Comparison of ENCODE assay signal across 2 cellular contexts in the genomic region with DNA sequence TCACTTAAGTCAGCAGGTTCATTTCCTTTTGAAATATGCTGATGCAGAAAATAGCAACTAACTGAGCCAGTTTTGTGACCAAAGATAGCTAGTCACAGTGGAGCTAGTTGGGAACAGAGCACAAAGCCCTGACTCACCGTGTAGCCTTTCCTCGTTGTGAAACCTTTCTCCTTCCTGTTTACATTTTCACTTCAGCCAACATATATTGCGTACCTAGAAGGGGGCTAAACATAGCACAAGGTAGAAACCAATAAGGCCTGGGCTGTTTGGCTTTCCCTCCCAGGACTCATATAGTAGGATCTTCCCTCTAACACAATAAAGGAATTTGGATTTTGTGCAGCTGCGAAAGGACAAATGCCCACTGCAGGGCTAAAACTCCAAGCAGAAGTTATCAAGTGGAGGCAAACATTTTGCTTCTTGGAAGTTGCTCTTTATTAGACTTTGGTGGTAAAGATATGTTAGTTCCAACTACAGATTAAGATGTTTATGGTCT.
TF ChIP-seq lines count a peak whose summit lies in the region.

No MANE protein-coding gene starts in this region.

TF ChIP-seq in HEK293, 187 proteins besides CTCF, POLR2A, EP300 and RAD21 (continued from another document):
- TF ChIP-seq SCRT1 (tag by site-specific recombination; IDR thresholded peaks at IDR 0.05; ENCODE audit: borderline replicate concordance): no peak
- TF ChIP-seq, protein P1, sequence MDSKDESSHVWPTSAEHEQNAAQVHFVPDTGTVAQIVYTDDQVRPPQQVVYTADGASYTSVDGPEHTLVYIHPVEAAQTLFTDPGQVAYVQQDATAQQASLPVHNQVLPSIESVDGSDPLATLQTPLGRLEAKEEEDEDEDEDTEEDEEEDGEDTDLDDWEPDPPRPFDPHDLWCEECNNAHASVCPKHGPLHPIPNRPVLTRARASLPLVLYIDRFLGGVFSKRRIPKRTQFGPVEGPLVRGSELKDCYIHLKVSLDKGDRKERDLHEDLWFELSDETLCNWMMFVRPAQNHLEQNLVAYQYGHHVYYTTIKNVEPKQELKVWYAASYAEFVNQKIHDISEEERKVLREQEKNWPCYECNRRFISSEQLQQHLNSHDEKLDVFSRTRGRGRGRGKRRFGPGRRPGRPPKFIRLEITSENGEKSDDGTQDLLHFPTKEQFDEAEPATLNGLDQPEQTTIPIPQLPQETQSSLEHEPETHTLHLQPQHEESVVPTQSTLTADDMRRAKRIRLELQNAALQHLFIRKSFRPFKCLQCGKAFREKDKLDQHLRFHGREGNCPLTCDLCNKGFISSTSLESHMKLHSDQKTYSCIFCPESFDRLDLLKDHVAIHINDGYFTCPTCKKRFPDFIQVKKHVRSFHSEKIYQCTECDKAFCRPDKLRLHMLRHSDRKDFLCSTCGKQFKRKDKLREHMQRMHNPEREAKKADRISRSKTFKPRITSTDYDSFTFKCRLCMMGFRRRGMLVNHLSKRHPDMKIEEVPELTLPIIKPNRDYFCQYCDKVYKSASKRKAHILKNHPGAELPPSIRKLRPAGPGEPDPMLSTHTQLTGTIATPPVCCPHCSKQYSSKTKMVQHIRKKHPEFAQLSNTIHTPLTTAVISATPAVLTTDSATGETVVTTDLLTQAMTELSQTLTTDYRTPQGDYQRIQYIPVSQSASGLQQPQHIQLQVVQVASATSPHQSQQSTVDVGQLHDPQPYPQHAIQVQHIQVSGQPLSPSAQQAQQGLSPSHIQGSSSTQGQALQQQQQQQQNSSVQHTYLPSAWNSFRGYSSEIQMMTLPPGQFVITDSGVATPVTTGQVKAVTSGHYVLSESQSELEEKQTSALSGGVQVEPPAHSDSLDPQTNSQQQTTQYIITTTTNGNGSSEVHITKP (tag by site-specific recombination; IDR thresholded peaks at IDR 0.05): 0 out of 2 replicates have a peak, but pooled peaks have one; percentile 13
TF ChIP-seq in HEK293: peak in this region for 1.

TF ChIP-seq in K562, 482 proteins besides CTCF, POLR2A, EP300 and RAD21 (continued from another document and continues in another):
- TF ChIP-seq FOSL1 (tag; conservative IDR thresholded peaks at IDR 0.05): peak; percentile 88
- TF ChIP-seq CBFB (CRISPR knock-in tag; IDR thresholded peaks at IDR 0.05): no peak
- 0 out of 2 replicates have a peak, but pooled peaks have one; percentile 28 for TF ChIP-seq ILF3 (IDR thresholded peaks at IDR 0.05; ENCODE audit: borderline replicate concordance)
- no peak for TF ChIP-seq SMC3 (conservative IDR thresholded peaks at IDR 0.05; ENCODE audit: insufficient read depth, low read depth, low read length)
- TF ChIP-seq, protein P2, sequence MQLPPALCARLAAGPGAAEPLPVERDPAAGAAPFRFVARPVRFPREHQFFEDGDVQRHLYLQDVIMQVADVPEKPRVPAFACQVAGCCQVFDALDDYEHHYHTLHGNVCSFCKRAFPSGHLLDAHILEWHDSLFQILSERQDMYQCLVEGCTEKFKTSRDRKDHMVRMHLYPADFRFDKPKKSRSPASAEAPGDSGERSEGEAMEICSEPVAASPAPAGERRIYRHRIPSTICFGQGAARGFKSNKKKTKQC (CRISPR knock-in tag; IDR thresholded peaks at IDR 0.05): no peak
- TF ChIP-seq ZNF124 (CRISPR knock-in tag; IDR thresholded peaks at IDR 0.05): no peak
- TF ChIP-seq NFXL1 (CRISPR knock-in tag; IDR thresholded peaks at IDR 0.05): no peak
- no peak for TF ChIP-seq RFX7 (CRISPR knock-in tag; IDR thresholded peaks at IDR 0.05)
- TF ChIP-seq ZNF586 (CRISPR knock-in tag; conservative IDR thresholded peaks at IDR 0.05): no peak
- TF ChIP-seq BRD9 (IDR thresholded peaks at IDR 0.05; ENCODE audit: low read depth, partially characterized antibody): peak; percentile 77
- no peak for TF ChIP-seq RBM17 (IDR thresholded peaks at IDR 0.05; ENCODE audit: borderline replicate concordance, low read depth, low read length)
- TF ChIP-seq SNIP1 (IDR thresholded peaks at IDR 0.05; ENCODE audit: low read depth): no peak
- peak; percentile 15 for TF ChIP-seq RBBP5 (IDR thresholded peaks at IDR 0.05; ENCODE audit: borderline replicate concordance, insufficient read depth, low read length, poor library complexity, severe bottlenecking)
- TF ChIP-seq TEAD2 (tag; IDR thresholded peaks at IDR 0.05): peak; percentile 43; the same call in 1 of the 2 replicates
- TF ChIP-seq SIN3A (IDR thresholded peaks at IDR 0.05; ENCODE audit: borderline replicate concordance in 2 of 2, control insufficient read depth in 1 of 2, low read depth in 2 of 2, low read length in 2 of 2): no peak
- TF ChIP-seq, protein P3, sequence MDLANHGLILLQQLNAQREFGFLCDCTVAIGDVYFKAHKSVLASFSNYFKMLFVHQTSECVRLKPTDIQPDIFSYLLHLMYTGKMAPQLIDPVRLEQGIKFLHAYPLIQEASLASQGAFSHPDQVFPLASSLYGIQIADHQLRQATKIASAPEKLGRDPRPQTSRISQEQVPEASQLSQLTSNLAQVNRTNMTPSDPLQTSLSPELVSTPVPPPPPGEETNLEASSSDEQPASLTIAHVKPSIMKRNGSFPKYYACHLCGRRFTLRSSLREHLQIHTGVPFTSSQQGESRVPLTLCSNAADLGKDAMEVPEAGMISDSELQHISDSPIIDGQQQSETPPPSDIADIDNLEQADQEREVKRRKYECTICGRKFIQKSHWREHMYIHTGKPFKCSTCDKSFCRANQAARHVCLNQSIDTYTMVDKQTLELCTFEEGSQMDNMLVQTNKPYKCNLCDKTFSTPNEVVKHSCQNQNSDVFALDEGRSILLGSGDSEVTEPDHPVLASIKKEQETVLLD (IDR thresholded peaks at IDR 0.05): 0 out of 2 replicates have a peak, but pooled peaks have one; percentile 16
- no peak for TF ChIP-seq SP2 (IDR thresholded peaks at IDR 0.05; ENCODE audit: extremely low read depth, low read depth, low read length, poor library complexity, severe bottlenecking)
- no peak for TF ChIP-seq XRCC4 (IDR thresholded peaks at IDR 0.05; ENCODE audit: extremely low read depth, insufficient read depth, insufficient read length)
- TF ChIP-seq, protein P4, sequence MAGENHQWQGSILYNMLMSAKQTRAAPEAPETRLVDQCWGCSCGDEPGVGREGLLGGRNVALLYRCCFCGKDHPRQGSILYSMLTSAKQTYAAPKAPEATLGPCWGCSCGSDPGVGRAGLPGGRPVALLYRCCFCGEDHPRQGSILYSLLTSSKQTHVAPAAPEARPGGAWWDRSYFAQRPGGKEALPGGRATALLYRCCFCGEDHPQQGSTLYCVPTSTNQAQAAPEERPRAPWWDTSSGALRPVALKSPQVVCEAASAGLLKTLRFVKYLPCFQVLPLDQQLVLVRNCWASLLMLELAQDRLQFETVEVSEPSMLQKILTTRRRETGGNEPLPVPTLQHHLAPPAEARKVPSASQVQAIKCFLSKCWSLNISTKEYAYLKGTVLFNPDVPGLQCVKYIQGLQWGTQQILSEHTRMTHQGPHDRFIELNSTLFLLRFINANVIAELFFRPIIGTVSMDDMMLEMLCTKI (IDR thresholded peaks at IDR 0.05; ENCODE audit: partially characterized antibody): no peak
- TF ChIP-seq RBM25 (IDR thresholded peaks at IDR 0.05; ENCODE audit: low read depth, low read length, severe bottlenecking): no peak
- TF ChIP-seq CSDE1 (IDR thresholded peaks at IDR 0.05): peak in 1 of 2 experiments; percentile 34; a peak in 1 of 4 replicates
- TF ChIP-seq, protein P5, sequence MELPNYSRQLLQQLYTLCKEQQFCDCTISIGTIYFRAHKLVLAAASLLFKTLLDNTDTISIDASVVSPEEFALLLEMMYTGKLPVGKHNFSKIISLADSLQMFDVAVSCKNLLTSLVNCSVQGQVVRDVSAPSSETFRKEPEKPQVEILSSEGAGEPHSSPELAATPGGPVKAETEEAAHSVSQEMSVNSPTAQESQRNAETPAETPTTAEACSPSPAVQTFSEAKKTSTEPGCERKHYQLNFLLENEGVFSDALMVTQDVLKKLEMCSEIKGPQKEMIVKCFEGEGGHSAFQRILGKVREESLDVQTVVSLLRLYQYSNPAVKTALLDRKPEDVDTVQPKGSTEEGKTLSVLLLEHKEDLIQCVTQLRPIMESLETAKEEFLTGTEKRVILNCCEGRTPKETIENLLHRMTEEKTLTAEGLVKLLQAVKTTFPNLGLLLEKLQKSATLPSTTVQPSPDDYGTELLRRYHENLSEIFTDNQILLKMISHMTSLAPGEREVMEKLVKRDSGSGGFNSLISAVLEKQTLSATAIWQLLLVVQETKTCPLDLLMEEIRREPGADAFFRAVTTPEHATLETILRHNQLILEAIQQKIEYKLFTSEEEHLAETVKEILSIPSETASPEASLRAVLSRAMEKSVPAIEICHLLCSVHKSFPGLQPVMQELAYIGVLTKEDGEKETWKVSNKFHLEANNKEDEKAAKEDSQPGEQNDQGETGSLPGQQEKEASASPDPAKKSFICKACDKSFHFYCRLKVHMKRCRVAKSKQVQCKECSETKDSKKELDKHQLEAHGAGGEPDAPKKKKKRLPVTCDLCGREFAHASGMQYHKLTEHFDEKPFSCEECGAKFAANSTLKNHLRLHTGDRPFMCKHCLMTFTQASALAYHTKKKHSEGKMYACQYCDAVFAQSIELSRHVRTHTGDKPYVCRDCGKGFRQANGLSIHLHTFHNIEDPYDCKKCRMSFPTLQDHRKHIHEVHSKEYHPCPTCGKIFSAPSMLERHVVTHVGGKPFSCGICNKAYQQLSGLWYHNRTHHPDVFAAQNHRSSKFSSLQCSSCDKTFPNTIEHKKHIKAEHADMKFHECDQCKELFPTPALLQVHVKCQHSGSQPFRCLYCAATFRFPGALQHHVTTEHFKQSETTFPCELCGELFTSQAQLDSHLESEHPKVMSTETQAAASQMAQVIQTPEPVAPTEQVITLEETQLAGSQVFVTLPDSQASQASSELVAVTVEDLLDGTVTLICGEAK (IDR thresholded peaks at IDR 0.05): no peak
- TF ChIP-seq, protein P5 (CRISPR knock-in tag; IDR thresholded peaks at IDR 0.05): no peak
- TF ChIP-seq, protein P6, sequence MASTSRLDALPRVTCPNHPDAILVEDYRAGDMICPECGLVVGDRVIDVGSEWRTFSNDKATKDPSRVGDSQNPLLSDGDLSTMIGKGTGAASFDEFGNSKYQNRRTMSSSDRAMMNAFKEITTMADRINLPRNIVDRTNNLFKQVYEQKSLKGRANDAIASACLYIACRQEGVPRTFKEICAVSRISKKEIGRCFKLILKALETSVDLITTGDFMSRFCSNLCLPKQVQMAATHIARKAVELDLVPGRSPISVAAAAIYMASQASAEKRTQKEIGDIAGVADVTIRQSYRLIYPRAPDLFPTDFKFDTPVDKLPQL (IDR thresholded peaks at IDR 0.05; ENCODE audit: extremely low read depth, insufficient read length): no peak
- TF ChIP-seq SMARCE1 (IDR thresholded peaks at IDR 0.05): peak; percentile 38; the same call in 1 of the 2 replicates
- no peak for TF ChIP-seq CBX5 (IDR thresholded peaks at IDR 0.05; ENCODE audit: borderline replicate concordance, low read depth)
- TF ChIP-seq, protein P7, sequence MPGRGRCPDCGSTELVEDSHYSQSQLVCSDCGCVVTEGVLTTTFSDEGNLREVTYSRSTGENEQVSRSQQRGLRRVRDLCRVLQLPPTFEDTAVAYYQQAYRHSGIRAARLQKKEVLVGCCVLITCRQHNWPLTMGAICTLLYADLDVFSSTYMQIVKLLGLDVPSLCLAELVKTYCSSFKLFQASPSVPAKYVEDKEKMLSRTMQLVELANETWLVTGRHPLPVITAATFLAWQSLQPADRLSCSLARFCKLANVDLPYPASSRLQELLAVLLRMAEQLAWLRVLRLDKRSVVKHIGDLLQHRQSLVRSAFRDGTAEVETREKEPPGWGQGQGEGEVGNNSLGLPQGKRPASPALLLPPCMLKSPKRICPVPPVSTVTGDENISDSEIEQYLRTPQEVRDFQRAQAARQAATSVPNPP (IDR thresholded peaks at IDR 0.05; ENCODE audit: borderline replicate concordance, insufficient read depth, insufficient read length): no peak
- no peak for TF ChIP-seq HNRNPUL1 (IDR thresholded peaks at IDR 0.05; ENCODE audit: low read length)
- TF ChIP-seq, protein P8, sequence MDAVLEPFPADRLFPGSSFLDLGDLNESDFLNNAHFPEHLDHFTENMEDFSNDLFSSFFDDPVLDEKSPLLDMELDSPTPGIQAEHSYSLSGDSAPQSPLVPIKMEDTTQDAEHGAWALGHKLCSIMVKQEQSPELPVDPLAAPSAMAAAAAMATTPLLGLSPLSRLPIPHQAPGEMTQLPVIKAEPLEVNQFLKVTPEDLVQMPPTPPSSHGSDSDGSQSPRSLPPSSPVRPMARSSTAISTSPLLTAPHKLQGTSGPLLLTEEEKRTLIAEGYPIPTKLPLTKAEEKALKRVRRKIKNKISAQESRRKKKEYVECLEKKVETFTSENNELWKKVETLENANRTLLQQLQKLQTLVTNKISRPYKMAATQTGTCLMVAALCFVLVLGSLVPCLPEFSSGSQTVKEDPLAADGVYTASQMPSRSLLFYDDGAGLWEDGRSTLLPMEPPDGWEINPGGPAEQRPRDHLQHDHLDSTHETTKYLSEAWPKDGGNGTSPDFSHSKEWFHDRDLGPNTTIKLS (IDR thresholded peaks at IDR 0.05; ENCODE audit: borderline replicate concordance, low read depth): no peak
- no peak for TF ChIP-seq PHF20 (IDR thresholded peaks at IDR 0.05; ENCODE audit: partially characterized antibody)
- no peak for TF ChIP-seq COPS2 (conservative IDR thresholded peaks at IDR 0.05)
- TF ChIP-seq ZNF445 (CRISPR knock-in tag; IDR thresholded peaks at IDR 0.05; ENCODE audit: low read depth): no peak
- TF ChIP-seq, protein P9, sequence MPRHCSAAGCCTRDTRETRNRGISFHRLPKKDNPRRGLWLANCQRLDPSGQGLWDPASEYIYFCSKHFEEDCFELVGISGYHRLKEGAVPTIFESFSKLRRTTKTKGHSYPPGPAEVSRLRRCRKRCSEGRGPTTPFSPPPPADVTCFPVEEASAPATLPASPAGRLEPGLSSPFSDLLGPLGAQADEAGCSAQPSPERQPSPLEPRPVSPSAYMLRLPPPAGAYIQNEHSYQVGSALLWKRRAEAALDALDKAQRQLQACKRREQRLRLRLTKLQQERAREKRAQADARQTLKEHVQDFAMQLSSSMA (CRISPR knock-in tag; IDR thresholded peaks at IDR 0.05): no peak
- no peak for TF ChIP-seq JUNB (CRISPR knock-in tag; conservative IDR thresholded peaks at IDR 0.05)
- TF ChIP-seq KDM4B (IDR thresholded peaks at IDR 0.05; ENCODE audit: borderline replicate concordance in 2 of 2, low read depth in 1 of 2): no peak
- no peak for TF ChIP-seq MCM3 (IDR thresholded peaks at IDR 0.05)
